In the genomic region with DNA sequence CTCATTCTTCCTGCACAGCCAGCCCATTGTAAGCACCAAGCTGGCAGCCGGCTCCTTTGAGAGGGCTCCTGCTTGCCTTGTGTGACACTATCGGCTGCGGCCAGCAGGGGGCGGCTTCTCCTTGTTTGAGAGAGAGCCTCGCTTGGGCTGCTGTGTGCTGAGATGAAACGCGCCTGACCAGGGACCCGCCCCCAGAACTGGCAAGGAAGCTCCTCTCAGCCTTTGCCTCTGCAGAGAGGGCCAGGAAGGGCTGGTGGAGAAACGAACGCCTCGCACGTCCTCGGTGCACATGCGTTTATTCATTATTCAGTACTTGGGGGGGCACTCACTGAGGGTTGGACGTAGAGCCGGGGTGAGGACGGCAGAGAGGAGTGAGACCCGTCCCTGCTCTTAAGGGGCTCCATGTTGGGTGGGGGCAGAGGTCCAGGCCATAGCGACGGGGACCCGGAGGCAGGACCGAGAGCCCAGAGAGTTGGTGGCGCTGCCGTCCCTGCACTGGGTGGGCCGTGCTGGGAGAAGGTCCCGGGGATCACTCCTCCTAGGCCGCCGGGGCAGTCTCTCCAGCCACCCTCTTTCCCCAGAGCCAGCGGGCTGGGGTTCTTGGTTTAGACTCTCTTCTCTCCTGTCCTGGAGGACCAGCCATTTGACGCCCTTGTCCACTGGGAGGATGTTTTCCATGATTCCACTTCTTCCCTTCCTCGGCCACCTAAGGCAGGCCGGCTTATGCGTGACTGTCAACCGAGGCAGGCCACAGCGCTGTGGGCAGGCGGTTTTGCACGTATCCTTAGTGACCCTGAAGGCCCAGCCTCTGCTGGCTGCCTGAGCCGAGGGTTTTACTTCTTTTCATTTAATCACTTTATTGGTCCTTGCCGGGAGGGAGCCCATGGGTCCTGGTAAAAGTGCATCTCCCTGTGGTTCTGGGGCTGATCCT, we compare ENCODE assay signal across 8 cellular contexts.
DNase-seq lines count a peak whose midpoint lies in the region; ATAC-seq and TF ChIP-seq lines count a peak whose summit lies in the region.

No MANE protein-coding gene starts in this region.

- TF ChIP-seq RAD21 in HCT116 (IDR thresholded peaks at IDR 0.05; ENCODE audit: low read depth) = peak; percentile 94

- H3K9ac ChIP-seq in HCT116 (ENCODE audit: low read length) = no peak overlapping the region

- no peaks in the 10 kb centered on the region for H4K20me1 ChIP-seq in HCT116 (ENCODE audit: insufficient read depth)

- TF ChIP-seq CTCF in HCT116 (IDR thresholded peaks at IDR 0.05 in 2 of 3, conservative IDR thresholded peaks at IDR 0.05 in 1 of 3; ENCODE audit: borderline replicate concordance in 1 of 3, insufficient read depth in 1 of 3, low read depth in 2 of 3, low read length in 2 of 3) (peak; percentile 85 to 91 (median 88)), gastroesophageal sphincter (IDR thresholded peaks at IDR 0.05) (peak in 3 of 4 experiments; percentile 93 to 97 (median 94)), ovary (IDR thresholded peaks at IDR 0.05) (peak; percentile 81 to 93 (median 89)), thyroid gland (IDR thresholded peaks at IDR 0.05) (peak; percentile 79 to 94 (median 91))

- H3K4me3 ChIP-seq in HCT116 (replicated peaks in 1 of 2; ENCODE audit: low read depth in 1 of 2, low read length in 2 of 2) (no peak overlapping the region), gastroesophageal sphincter (peak overlapping the region in 1 of 2 donors; percentile 4), ovary (no peak overlapping the region), thyroid gland (replicated peaks in 1 of 3) (no peak overlapping the region)

- TF ChIP-seq EP300 in gastroesophageal sphincter (IDR thresholded peaks at IDR 0.05) (no peak), ovary (IDR thresholded peaks at IDR 0.05) (no peak)

- intact Hi-C loops in HCT116 (cut with micrococcal nuclease) (loop anchor here (1.0 to 10.0 kb wide), 7 partner anchors 202 to 911 kb away; no protein-coding TSS in a partner anchor), ovary (cut with DNase I) (loop anchor here in 3 of 4 donors (5.0 to 10.0 kb wide), 8 partner anchors 202 to 909 kb away; a partner anchor contains a TSS), thyroid gland (cut with DNase I) (loop anchor here (5.0 to 10.0 kb wide), 2 partner anchors 329 to 662 kb away; no protein-coding TSS in a partner anchor)

- ATAC-seq in HCT116 (peak; percentile 100), gastroesophageal sphincter (peak; percentile 91)

- no TSS peak for BruUV-seq in HCT116 (replicated peaks; lab: Mats Ljungman, UMichigan)

- TF ChIP-seq POLR2A in HCT116 (IDR thresholded peaks at IDR 0.05; ENCODE audit: borderline replicate concordance, extremely low read depth, insufficient read depth, insufficient read length) (no peak), gastroesophageal sphincter (IDR thresholded peaks at IDR 0.05) (no peak), ovary (IDR thresholded peaks at IDR 0.05) (no peak), thyroid gland (IDR thresholded peaks at IDR 0.05) (no peak)

- POLR2A ChIA-PET in HCT116 (lab: Charles Lee) = interaction anchor here (1.4 to 1.9 kb wide), 4 partner anchors 9 to 449 kb away, joined by 3 to 5 read pairs (median 4); no protein-coding TSS in a partner anchor

- RAD21 ChIA-PET in HCT116 (lab: Charles Lee; ENCODE audit: low non-redundant PET in 1 of 2, low total read pairs in 2 of 2, uncharacterized antibody in 2 of 2, unreplicated experiment in 2 of 2) = interaction anchor here (0.6 to 1.2 kb wide), 7 partner anchors 10 to 449 kb away, joined by 3 to 5 read pairs (median 4); a partner anchor contains a TSS

- 49 to 100% methylated on average over 1 to 10 of the region's 39 CpGs for WGBS in gastroesophageal sphincter (ENCODE audit: low coverage in 1 of 2), 2 donors
- 48 to 56% (median 52%) methylated on average over 38 to 39 of the region's 39 CpGs for WGBS in ovary, 3 donors
- WGBS in thyroid gland, 2 donors = 43 to 57% methylated on average over 37 to 38 of the region's 39 CpGs

- no peak overlapping the region for H2AFZ ChIP-seq in HCT116 (ENCODE audit: low read depth, low read length, poor library complexity, severe bottlenecking)

- H3K27ac ChIP-seq in HCT116 (ENCODE audit: low read depth, low read length) = no peak overlapping the region; the same call in 1 of the 2 replicates
- no peak overlapping the region for H3K27ac ChIP-seq in gastroesophageal sphincter
- H3K27ac ChIP-seq in ovary = no peak overlapping the region
- no peak overlapping the region for H3K27ac ChIP-seq in thyroid gland

- H3K9me2 ChIP-seq in HCT116 (ENCODE audit: insufficient read depth) = no peaks in the 10 kb centered on the region

- H3K4me1 ChIP-seq in HCT116 (ENCODE audit: control insufficient read depth in 1 of 2, insufficient read depth in 2 of 2, low read length in 2 of 2) = peaks cover 0 to 7% of the 10 kb centered on the region in 2 experiments; a peak in 2 of 4 replicates
- peaks cover 0 to 24% (median 0%) of the 10 kb centered on the region in 3 donors for H3K4me1 ChIP-seq in gastroesophageal sphincter
- peaks cover 2% of the 10 kb centered on the region for H3K4me1 ChIP-seq in ovary (ENCODE audit: insufficient read depth)
- peaks cover under 1 to 20% of the 10 kb centered on the region in 2 donors for H3K4me1 ChIP-seq in thyroid gland

- H3K9me3 ChIP-seq in HCT116 (ENCODE audit: control insufficient read depth in 1 of 2, insufficient read depth in 1 of 2, low read depth in 1 of 2, low read length in 2 of 2) = no peaks in the 10 kb centered on the region
- H3K9me3 ChIP-seq in gastroesophageal sphincter = no peaks in the 10 kb centered on the region
- H3K9me3 ChIP-seq in ovary = no peaks in the 10 kb centered on the region
- no peaks in the 10 kb centered on the region for H3K9me3 ChIP-seq in thyroid gland

- CTCF ChIA-PET in HCT116 (lab: Charles Lee) = interaction anchor here (0.7 to 2.6 kb wide), 33 partner anchors 9 to 913 kb away, joined by 3 to 27 read pairs (median 4); a partner anchor contains a TSS

- no peaks in the 10 kb centered on the region for H3K79me2 ChIP-seq in HCT116 (ENCODE audit: insufficient read depth, low read length)

- peak overlapping the region; percentile 48; the same call in 1 of the 2 replicates for H3K4me2 ChIP-seq in HCT116 (ENCODE audit: low read length)

- peak; percentile 92 for DNase-seq in GM03348 (ENCODE audit: low spot score)
- DNase-seq in HCT116 (ENCODE audit: low read depth, low spot score) = peak; percentile 78
- peak; percentile 87 for DNase-seq in MV-4-11 (lab: John Stamatoyannopoulos, UW)
- peak; percentile 92 for DNase-seq in SK-N-DZ (ENCODE audit: low spot score)
- DNase-seq in activated gamma-delta T cell treated with anti-CD3 and anti-CD28 coated beads, Interleukin-2, amount 50 U/mL, for 16 hours (ENCODE audit: low read depth) = peak; percentile 98
- peak; percentile 97 to 99 (median 98) for DNase-seq in ovary
- DNase-seq in thyroid gland = peak; percentile 99 to 100

- H3K36me3 ChIP-seq in HCT116 (ENCODE audit: control insufficient read depth in 1 of 2, insufficient read depth in 2 of 2, low read length in 2 of 2) (no peaks in the 10 kb centered on the region), gastroesophageal sphincter (no peaks in the 10 kb centered on the region), ovary (no peaks in the 10 kb centered on the region), thyroid gland (no peaks in the 10 kb centered on the region)

- no peaks in the 10 kb centered on the region for H3K27me3 ChIP-seq in HCT116 (ENCODE audit: insufficient read depth, low read length)
- no peaks in the 10 kb centered on the region for H3K27me3 ChIP-seq in gastroesophageal sphincter
- H3K27me3 ChIP-seq in ovary = no peaks in the 10 kb centered on the region
- no peaks in the 10 kb centered on the region for H3K27me3 ChIP-seq in thyroid gland

TF ChIP-seq in HCT116, 20 proteins besides CTCF, POLR2A, EP300 and RAD21:
- TF ChIP-seq, protein P1, sequence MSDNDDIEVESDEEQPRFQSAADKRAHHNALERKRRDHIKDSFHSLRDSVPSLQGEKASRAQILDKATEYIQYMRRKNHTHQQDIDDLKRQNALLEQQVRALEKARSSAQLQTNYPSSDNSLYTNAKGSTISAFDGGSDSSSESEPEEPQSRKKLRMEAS (IDR thresholded peaks at IDR 0.05) = 0 out of 2 replicates have a peak, but pooled peaks have one; percentile 30
- TF ChIP-seq TCF7L2 (IDR thresholded peaks at IDR 0.05; ENCODE audit: borderline replicate concordance, extremely low read depth, insufficient read depth, insufficient read length) (peak; percentile 60), EGR1 (IDR thresholded peaks at IDR 0.05; ENCODE audit: low read depth) (peak; percentile 7; the same call in 1 of the 2 replicates), SP1 (IDR thresholded peaks at IDR 0.05; ENCODE audit: low read depth) (no peak)
- TF ChIP-seq, protein P2, sequence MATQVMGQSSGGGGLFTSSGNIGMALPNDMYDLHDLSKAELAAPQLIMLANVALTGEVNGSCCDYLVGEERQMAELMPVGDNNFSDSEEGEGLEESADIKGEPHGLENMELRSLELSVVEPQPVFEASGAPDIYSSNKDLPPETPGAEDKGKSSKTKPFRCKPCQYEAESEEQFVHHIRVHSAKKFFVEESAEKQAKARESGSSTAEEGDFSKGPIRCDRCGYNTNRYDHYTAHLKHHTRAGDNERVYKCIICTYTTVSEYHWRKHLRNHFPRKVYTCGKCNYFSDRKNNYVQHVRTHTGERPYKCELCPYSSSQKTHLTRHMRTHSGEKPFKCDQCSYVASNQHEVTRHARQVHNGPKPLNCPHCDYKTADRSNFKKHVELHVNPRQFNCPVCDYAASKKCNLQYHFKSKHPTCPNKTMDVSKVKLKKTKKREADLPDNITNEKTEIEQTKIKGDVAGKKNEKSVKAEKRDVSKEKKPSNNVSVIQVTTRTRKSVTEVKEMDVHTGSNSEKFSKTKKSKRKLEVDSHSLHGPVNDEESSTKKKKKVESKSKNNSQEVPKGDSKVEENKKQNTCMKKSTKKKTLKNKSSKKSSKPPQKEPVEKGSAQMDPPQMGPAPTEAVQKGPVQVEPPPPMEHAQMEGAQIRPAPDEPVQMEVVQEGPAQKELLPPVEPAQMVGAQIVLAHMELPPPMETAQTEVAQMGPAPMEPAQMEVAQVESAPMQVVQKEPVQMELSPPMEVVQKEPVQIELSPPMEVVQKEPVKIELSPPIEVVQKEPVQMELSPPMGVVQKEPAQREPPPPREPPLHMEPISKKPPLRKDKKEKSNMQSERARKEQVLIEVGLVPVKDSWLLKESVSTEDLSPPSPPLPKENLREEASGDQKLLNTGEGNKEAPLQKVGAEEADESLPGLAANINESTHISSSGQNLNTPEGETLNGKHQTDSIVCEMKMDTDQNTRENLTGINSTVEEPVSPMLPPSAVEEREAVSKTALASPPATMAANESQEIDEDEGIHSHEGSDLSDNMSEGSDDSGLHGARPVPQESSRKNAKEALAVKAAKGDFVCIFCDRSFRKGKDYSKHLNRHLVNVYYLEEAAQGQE (IDR thresholded peaks at IDR 0.05; ENCODE audit: low read depth) = no peak
